15 cellular contexts compared by ENCODE assay signal in genomic region chr6:14544689-14545088, GRCh38.
DNase-seq lines count a peak whose midpoint lies in the region; ATAC-seq and TF ChIP-seq lines count a peak whose summit lies in the region.
"Had no signal": no experiment of that assay in that cellular context is flagged by ENCODE, and none has a peak within 500 bp of the region (broad histone marks: within the 10 kb centered on the region; RNA-seq: fewer than 3 reads in every experiment).

No MANE protein-coding gene starts in this region.

- no peaks in the 10 kb centered on the region for H3K9me3 ChIP-seq in gastrocnemius medialis
- H3K9me3 ChIP-seq: upper lobe of right lung had no signal

- no peaks in the 10 kb centered on the region for H3K36me3 ChIP-seq in mesendoderm (ENCODE audit: control insufficient read depth, insufficient read depth, low read length)
- no peaks in the 10 kb centered on the region for H3K36me3 ChIP-seq in gastrocnemius medialis
- H3K36me3 ChIP-seq: upper lobe of right lung had no signal

- H2BK15ac ChIP-seq in mesendoderm (replicated peaks; ENCODE audit: low read depth) = no peak overlapping the region

- no peaks in the 10 kb centered on the region for H3K4me1 ChIP-seq in mesendoderm (ENCODE audit: control insufficient read depth, low read depth, low read length)
- H3K4me1 ChIP-seq in gastrocnemius medialis = peaks cover 26 to 36% of the 10 kb centered on the region in 2 donors
- H3K4me1 ChIP-seq: upper lobe of right lung had no signal

- H2BK120ac ChIP-seq in mesendoderm (ENCODE audit: low read depth, low read length) = no peak overlapping the region

- H3K4me3 ChIP-seq in mesendoderm (ENCODE audit: low read length) (no peak overlapping the region), gastrocnemius medialis (no peak overlapping the region)
- H3K4me3 ChIP-seq: upper lobe of right lung had no signal

- H3K79me1 ChIP-seq in mesendoderm (ENCODE audit: low read length) = no peaks in the 10 kb centered on the region

- no peak overlapping the region for H3K9ac ChIP-seq in mesendoderm (ENCODE audit: low read length)

- no peak overlapping the region for H4K8ac ChIP-seq in mesendoderm (ENCODE audit: low read depth, low read length)

- no peak for TF ChIP-seq CTCF in gastrocnemius medialis (IDR thresholded peaks at IDR 0.05 in 4 of 5, conservative IDR thresholded peaks at IDR 0.05 in 1 of 5)

- WGBS in mesendoderm (ENCODE audit: extremely low coverage, insufficient coverage, low lambda C conversion rate) = no CpG with 5 or more reads among the region's 2 CpGs

- H3K27ac ChIP-seq in mesendoderm (ENCODE audit: low read depth, low read length) = no peak overlapping the region
- no peak overlapping the region for H3K27ac ChIP-seq in gastrocnemius medialis
- H3K27ac ChIP-seq: upper lobe of right lung had no signal

- no peaks in the 10 kb centered on the region for H3K79me2 ChIP-seq in mesendoderm (ENCODE audit: control insufficient read depth, insufficient read depth, low read length)

- no peak overlapping the region for H3K23ac ChIP-seq in mesendoderm (ENCODE audit: low read length)

- H3K4me2 ChIP-seq in mesendoderm (ENCODE audit: low read length) = no peak overlapping the region

- H4K5ac ChIP-seq in mesendoderm (ENCODE audit: low read length) = no peak overlapping the region

- H2BK5ac ChIP-seq in mesendoderm (ENCODE audit: low read length) = no peak overlapping the region

- in situ Hi-C loops in gastrocnemius medialis (cut with MboI; ENCODE audit: low sequenced_read_pairs in 4 of 4) = no loop called here

- intact Hi-C loops in gastrocnemius medialis (cut with DNase I; ENCODE audit: low total_unique reads) = loop anchor here (5.0 to 10.0 kb wide), 2 partner anchors 102 to 700 kb away; partner anchors contain the start of gene JARID2

- DNase-seq in NCI-H1092 treated with DMSO at 0.1 percent for 48 hours (lab: John Stamatoyannopoulos, UW) (peak; percentile 3), NCI-H1092 (lab: John Stamatoyannopoulos, UW) (no peak), NCI-H1436 (lab: John Stamatoyannopoulos, UW) (peak; percentile 78), NCI-H82 (lab: John Stamatoyannopoulos, UW) (peak; percentile 92), mesendoderm (peak; percentile 16), H4 (ENCODE audit: low spot score) (no peak), GM19240 (ENCODE audit: insufficient read length, low spot score) (no peak), gastrocnemius medialis (no peak)
- DNase-seq: 8988T; activated naive CD8-positive, alpha-beta T cell treated with anti-CD3 and anti-CD28 coated beads for 36 hours; effector memory CD8-positive, alpha-beta T cell; glutamatergic neuron; NK-92 treated with Interleukin-12 subunit alpha and Interleukin-12 subunit beta, amount 100 ng/mL, for 24 hours; stimulated activated CD4-positive, alpha-beta T cell treated with anti-CD3 and anti-CD28 coated beads, Interleukin-4, amount 100 ng/mL, for 24 hours; upper lobe of right lung had no signal

- ATAC-seq in gastrocnemius medialis = no peak
- ATAC-seq: effector memory CD8-positive, alpha-beta T cell; upper lobe of right lung had no signal

- no peak overlapping the region for H2AK5ac ChIP-seq in mesendoderm (ENCODE audit: low read length)

- H3K4ac ChIP-seq in mesendoderm (ENCODE audit: low read depth, low read length) = no peak overlapping the region

- TF ChIP-seq POLR2A in gastrocnemius medialis (IDR thresholded peaks at IDR 0.05) = no peak

- H3K18ac ChIP-seq in mesendoderm (ENCODE audit: low read length) = no peak overlapping the region

- H3K56ac ChIP-seq in mesendoderm (ENCODE audit: low read length) = no peak overlapping the region

- H3K27me3 ChIP-seq in mesendoderm (ENCODE audit: insufficient read depth, low read length, poor library complexity) (no peaks in the 10 kb centered on the region), gastrocnemius medialis (no peaks in the 10 kb centered on the region)
- H3K27me3 ChIP-seq: upper lobe of right lung had no signal

Comparison
In these comparisons a context has a peak if more than half of its experiments do, and no peak if none do; other contexts are left out.
1. DNase-seq: peak in NCI-H1092 treated with DMSO at 0.1 percent for 48 hours (single experiment), NCI-H1436 (single experiment), NCI-H82 (single experiment) and mesendoderm (single experiment); none in NCI-H1092 (single experiment), H4 (single experiment), GM19240 (single experiment) and gastrocnemius medialis (0 of 2).